1 cellular context compared by ENCODE assay signal in the genomic region with DNA sequence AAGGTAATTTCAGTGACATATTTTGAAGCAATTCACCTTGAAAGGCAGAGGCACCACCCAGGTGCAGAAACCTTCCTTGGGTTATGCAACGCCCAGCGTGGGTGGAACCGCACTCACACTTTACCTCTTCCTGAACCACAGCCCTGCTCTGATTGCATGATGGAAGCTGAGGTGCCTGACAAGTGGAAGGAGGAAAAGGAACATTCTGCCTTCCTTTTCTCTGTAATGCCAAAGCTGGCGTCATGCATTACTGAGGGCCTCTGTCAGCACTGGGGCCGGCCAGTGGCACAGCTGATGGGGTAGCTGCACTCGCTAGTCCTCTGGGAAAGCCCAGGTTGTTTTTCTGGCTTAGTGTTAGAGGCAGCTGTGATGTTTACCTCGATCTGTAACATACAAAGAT.
TF ChIP-seq lines count a peak whose summit lies in the region.

No MANE protein-coding gene starts in this region.

TF ChIP-seq in GM23338, 12 proteins besides CTCF, POLR2A, EP300 and RAD21 (continued from another document):
- TF ChIP-seq, protein P1, sequence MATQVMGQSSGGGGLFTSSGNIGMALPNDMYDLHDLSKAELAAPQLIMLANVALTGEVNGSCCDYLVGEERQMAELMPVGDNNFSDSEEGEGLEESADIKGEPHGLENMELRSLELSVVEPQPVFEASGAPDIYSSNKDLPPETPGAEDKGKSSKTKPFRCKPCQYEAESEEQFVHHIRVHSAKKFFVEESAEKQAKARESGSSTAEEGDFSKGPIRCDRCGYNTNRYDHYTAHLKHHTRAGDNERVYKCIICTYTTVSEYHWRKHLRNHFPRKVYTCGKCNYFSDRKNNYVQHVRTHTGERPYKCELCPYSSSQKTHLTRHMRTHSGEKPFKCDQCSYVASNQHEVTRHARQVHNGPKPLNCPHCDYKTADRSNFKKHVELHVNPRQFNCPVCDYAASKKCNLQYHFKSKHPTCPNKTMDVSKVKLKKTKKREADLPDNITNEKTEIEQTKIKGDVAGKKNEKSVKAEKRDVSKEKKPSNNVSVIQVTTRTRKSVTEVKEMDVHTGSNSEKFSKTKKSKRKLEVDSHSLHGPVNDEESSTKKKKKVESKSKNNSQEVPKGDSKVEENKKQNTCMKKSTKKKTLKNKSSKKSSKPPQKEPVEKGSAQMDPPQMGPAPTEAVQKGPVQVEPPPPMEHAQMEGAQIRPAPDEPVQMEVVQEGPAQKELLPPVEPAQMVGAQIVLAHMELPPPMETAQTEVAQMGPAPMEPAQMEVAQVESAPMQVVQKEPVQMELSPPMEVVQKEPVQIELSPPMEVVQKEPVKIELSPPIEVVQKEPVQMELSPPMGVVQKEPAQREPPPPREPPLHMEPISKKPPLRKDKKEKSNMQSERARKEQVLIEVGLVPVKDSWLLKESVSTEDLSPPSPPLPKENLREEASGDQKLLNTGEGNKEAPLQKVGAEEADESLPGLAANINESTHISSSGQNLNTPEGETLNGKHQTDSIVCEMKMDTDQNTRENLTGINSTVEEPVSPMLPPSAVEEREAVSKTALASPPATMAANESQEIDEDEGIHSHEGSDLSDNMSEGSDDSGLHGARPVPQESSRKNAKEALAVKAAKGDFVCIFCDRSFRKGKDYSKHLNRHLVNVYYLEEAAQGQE (IDR thresholded peaks at IDR 0.05; ENCODE audit: unreplicated experiment), result no peak
- no peak for TF ChIP-seq STAT1 (IDR thresholded peaks at IDR 0.05; ENCODE audit: unreplicated experiment)
- no peak for TF ChIP-seq JUNB (IDR thresholded peaks at IDR 0.05; ENCODE audit: unreplicated experiment)
- TF ChIP-seq ZNF114 (CRISPR knock-in tag; IDR thresholded peaks at IDR 0.05), result no peak
- no peak for TF ChIP-seq EZH2 (IDR thresholded peaks at IDR 0.05; ENCODE audit: low read depth, unreplicated experiment)
- TF ChIP-seq NANOG (IDR thresholded peaks at IDR 0.05; ENCODE audit: borderline replicate concordance), result no peak
- TF ChIP-seq, protein P2, sequence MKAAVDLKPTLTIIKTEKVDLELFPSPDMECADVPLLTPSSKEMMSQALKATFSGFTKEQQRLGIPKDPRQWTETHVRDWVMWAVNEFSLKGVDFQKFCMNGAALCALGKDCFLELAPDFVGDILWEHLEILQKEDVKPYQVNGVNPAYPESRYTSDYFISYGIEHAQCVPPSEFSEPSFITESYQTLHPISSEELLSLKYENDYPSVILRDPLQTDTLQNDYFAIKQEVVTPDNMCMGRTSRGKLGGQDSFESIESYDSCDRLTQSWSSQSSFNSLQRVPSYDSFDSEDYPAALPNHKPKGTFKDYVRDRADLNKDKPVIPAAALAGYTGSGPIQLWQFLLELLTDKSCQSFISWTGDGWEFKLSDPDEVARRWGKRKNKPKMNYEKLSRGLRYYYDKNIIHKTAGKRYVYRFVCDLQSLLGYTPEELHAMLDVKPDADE (IDR thresholded peaks at IDR 0.05), result no peak
- TF ChIP-seq ZNF331 (CRISPR knock-in tag; IDR thresholded peaks at IDR 0.05; ENCODE audit: low read depth), result no peak
- no peak for TF ChIP-seq EZH2phosphoT487 (IDR thresholded peaks at IDR 0.05; ENCODE audit: unreplicated experiment)
- TF ChIP-seq CREB1 (CRISPR knock-in tag; IDR thresholded peaks at IDR 0.05; ENCODE audit: low read depth), result no peak
- no peak for TF ChIP-seq POLR2AphosphoS5 (IDR thresholded peaks at IDR 0.05; ENCODE audit: low read depth)
TF ChIP-seq in GM23338: peak in this region for 0.
